ENCODE assay signal across 10 cellular contexts in the genomic region with DNA sequence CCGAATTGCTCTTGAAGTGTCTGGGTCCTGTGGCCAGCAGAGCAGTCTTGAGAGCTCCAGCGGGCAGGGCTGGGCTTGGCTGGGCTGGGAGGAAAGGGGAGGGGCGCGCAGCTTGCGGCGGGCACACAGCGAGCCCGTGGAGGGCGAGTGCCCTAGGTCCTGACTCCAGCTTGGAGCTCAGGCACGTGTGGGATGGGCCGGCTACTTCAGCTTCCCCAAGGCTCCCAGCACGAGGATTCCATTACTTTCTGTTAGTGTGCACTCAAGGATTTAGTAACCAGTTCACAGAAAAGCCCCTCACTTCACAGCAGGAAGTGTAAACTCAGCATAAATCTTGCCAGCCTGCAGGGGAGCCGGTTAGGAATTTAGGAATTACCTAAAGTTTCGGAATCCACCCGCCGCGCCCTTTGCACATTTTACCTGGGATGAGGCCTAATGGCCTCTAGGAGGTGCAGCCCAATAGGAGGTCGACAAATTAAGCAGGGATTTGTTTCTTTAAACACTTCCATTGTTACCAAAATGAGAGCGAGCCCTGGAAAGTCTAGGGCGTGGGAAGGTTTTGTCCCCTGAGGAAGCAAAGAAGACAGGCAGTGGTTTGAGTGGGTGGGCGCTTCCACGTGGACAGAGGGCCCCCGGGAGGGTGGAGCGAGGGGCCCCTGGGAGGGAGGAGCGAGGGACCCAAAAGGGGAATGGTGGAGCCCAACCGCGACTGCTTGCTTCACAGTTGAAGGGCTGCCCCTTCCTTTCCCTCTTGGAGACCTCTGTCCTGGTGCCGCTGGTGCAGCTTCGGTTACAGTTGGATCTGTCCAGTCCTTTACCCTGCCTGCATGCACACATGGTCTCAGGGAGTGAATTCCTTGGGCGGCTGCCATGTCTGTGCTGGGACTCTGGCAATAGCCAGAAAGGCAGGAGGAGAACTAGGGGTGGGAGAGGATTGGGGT.
DNase-seq lines count a peak whose midpoint lies in the region; ATAC-seq and TF ChIP-seq lines count a peak whose summit lies in the region.
"Had no signal": no experiment of that assay in that cellular context is flagged by ENCODE, and none has a peak within 500 bp of the region (broad histone marks: within the 10 kb centered on the region; RNA-seq: fewer than 3 reads in every experiment).

No MANE protein-coding gene starts in this region.

- TF ChIP-seq CTCF in chondrocyte (IDR thresholded peaks at IDR 0.05), result peak; percentile 66

- TF ChIP-seq RAD21 in Ishikawa (IDR thresholded peaks at IDR 0.05; ENCODE audit: low read depth), result no peak

- peaks cover 9% of the 10 kb centered on the region for H3K27me3 Mint-ChIP-seq in chondrocyte (ENCODE audit: low read depth)
- no peaks in the 10 kb centered on the region for H3K27me3 Mint-ChIP-seq in stimulated activated naive CD8-positive, alpha-beta T cell treated with anti-CD3 and anti-CD28 coated beads, Interleukin-15, Interleukin-2, amounts not matched to agents 100 ng/mL and 50 ng/mL, for 24 hours

- H3K4me3 Mint-ChIP-seq in chondrocyte (ENCODE audit: unreplicated experiment), result peak overlapping the region; percentile 52
- peak overlapping the region; percentile 39 for H3K4me3 Mint-ChIP-seq in stimulated activated naive CD8-positive, alpha-beta T cell treated with anti-CD3 and anti-CD28 coated beads, Interleukin-15, Interleukin-2, amounts not matched to agents 100 ng/mL and 50 ng/mL, for 24 hours

- H3K27ac Mint-ChIP-seq in chondrocyte (ENCODE audit: unreplicated experiment), result no peak overlapping the region
- no peak overlapping the region for H3K27ac Mint-ChIP-seq in stimulated activated naive CD8-positive, alpha-beta T cell treated with anti-CD3 and anti-CD28 coated beads, Interleukin-15, Interleukin-2, amounts not matched to agents 100 ng/mL and 50 ng/mL, for 24 hours

- H3K36me3 Mint-ChIP-seq in chondrocyte (ENCODE audit: low read depth), result no peaks in the 10 kb centered on the region
- H3K36me3 Mint-ChIP-seq in stimulated activated naive CD8-positive, alpha-beta T cell treated with anti-CD3 and anti-CD28 coated beads, Interleukin-15, Interleukin-2, amounts not matched to agents 100 ng/mL and 50 ng/mL, for 24 hours (ENCODE audit: low read depth), result no peaks in the 10 kb centered on the region

- no peak for ATAC-seq in HG02678 (IDR thresholded peaks at IDR 0.05; ENCODE audit: unreplicated experiment)
- ATAC-seq in HG02870 (IDR thresholded peaks at IDR 0.05; ENCODE audit: unreplicated experiment), result no peak
- ATAC-seq: Panc1 had no signal

- DNase-seq in chondrocyte (ENCODE audit: low spot score) (no peak), left kidney (ENCODE audit: low read depth, low spot score) (peak; percentile 82), activated T-cell treated with anti-CD3 and anti-CD28 coated beads for 4 hours (no peak), NCI-H2081 (lab: John Stamatoyannopoulos, UW) (no peak)
- DNase-seq: stimulated activated CD8-positive, alpha-beta memory T cell treated with anti-CD3 and anti-CD28 coated beads, Interleukin-4, amount 100 ng/mL, for 48 hours had no signal

- peaks cover 8% of the 10 kb centered on the region for H3K4me1 Mint-ChIP-seq in chondrocyte (ENCODE audit: low read depth)
- peaks cover 4% of the 10 kb centered on the region for H3K4me1 Mint-ChIP-seq in stimulated activated naive CD8-positive, alpha-beta T cell treated with anti-CD3 and anti-CD28 coated beads, Interleukin-15, Interleukin-2, amounts not matched to agents 100 ng/mL and 50 ng/mL, for 24 hours (ENCODE audit: low read depth)

- no peaks in the 10 kb centered on the region for H3K9me3 Mint-ChIP-seq in chondrocyte (ENCODE audit: low read depth)
- H3K9me3 Mint-ChIP-seq in stimulated activated naive CD8-positive, alpha-beta T cell treated with anti-CD3 and anti-CD28 coated beads, Interleukin-15, Interleukin-2, amounts not matched to agents 100 ng/mL and 50 ng/mL, for 24 hours, result no peaks in the 10 kb centered on the region

- no peak for TF ChIP-seq EP300 in Ishikawa (IDR thresholded peaks at IDR 0.05; ENCODE audit: borderline replicate concordance)

TF ChIP-seq in Ishikawa, 13 proteins besides CTCF, POLR2A, EP300 and RAD21:
- TF ChIP-seq TCF12 (IDR thresholded peaks at IDR 0.05; ENCODE audit: low read depth) (no peak), ZBTB7A (IDR thresholded peaks at IDR 0.05; ENCODE audit: low read depth) (no peak), NFIC (IDR thresholded peaks at IDR 0.05) (0 out of 2 replicates have a peak, but pooled peaks have one; percentile 17)
- TF ChIP-seq, protein P1, sequence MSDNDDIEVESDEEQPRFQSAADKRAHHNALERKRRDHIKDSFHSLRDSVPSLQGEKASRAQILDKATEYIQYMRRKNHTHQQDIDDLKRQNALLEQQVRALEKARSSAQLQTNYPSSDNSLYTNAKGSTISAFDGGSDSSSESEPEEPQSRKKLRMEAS (IDR thresholded peaks at IDR 0.05), result peak; percentile 69
TF ChIP-seq in Ishikawa: peak in this region for 2.
